In the genomic region with DNA sequence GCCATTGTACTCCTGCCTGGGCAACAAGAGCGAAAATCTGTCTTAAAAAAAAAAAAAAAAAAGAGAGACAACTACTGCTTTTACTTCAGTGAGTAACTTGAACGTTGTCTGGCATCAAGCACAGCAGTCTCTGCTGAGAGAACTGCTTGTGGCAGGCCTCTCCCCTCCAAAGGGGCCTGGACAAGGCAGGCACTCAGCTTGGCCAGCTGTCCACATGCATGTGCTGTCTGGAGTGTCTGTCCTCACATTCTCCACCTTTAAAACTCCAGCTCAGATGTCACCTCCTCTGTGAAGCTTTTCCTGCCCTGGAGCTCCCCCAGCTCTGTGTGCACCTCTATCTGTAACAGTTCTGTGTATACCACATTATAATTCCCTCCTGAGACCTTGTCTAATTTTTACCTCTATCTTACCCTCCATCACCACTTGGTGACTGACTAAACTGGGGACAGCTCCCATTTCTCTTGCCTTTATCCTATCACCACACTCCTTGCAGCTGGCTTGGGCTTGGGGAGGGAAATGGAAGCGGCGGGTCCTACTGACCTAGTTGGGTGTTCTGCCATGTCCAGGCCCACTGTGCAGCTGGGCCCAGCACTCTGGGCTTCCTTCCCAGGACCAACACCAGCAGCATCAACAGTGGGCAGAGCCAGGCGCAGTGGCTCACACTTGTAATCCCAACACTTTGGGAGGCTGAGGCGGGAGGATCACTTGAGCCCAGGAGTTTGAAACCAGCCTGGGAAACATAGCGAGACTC, we compare ENCODE assay signal across 1 cellular context.
TF ChIP-seq lines count a peak whose summit lies in the region.

No MANE protein-coding gene starts in this region.

TF ChIP-seq in WTC11, 78 proteins besides CTCF, POLR2A, EP300 and RAD21 (continued from another document):
- TF ChIP-seq, protein P1, sequence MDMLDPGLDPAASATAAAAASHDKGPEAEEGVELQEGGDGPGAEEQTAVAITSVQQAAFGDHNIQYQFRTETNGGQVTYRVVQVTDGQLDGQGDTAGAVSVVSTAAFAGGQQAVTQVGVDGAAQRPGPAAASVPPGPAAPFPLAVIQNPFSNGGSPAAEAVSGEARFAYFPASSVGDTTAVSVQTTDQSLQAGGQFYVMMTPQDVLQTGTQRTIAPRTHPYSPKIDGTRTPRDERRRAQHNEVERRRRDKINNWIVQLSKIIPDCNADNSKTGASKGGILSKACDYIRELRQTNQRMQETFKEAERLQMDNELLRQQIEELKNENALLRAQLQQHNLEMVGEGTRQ (CRISPR knock-in tag; IDR thresholded peaks at IDR 0.05): no peak
- no peak for TF ChIP-seq TEAD1 (CRISPR knock-in tag; IDR thresholded peaks at IDR 0.05)
- no peak for TF ChIP-seq ZNF263 (CRISPR knock-in tag; IDR thresholded peaks at IDR 0.05; ENCODE audit: low read depth)
- no peak for TF ChIP-seq GABPB1 (CRISPR knock-in tag; IDR thresholded peaks at IDR 0.05)
- TF ChIP-seq, protein P2, sequence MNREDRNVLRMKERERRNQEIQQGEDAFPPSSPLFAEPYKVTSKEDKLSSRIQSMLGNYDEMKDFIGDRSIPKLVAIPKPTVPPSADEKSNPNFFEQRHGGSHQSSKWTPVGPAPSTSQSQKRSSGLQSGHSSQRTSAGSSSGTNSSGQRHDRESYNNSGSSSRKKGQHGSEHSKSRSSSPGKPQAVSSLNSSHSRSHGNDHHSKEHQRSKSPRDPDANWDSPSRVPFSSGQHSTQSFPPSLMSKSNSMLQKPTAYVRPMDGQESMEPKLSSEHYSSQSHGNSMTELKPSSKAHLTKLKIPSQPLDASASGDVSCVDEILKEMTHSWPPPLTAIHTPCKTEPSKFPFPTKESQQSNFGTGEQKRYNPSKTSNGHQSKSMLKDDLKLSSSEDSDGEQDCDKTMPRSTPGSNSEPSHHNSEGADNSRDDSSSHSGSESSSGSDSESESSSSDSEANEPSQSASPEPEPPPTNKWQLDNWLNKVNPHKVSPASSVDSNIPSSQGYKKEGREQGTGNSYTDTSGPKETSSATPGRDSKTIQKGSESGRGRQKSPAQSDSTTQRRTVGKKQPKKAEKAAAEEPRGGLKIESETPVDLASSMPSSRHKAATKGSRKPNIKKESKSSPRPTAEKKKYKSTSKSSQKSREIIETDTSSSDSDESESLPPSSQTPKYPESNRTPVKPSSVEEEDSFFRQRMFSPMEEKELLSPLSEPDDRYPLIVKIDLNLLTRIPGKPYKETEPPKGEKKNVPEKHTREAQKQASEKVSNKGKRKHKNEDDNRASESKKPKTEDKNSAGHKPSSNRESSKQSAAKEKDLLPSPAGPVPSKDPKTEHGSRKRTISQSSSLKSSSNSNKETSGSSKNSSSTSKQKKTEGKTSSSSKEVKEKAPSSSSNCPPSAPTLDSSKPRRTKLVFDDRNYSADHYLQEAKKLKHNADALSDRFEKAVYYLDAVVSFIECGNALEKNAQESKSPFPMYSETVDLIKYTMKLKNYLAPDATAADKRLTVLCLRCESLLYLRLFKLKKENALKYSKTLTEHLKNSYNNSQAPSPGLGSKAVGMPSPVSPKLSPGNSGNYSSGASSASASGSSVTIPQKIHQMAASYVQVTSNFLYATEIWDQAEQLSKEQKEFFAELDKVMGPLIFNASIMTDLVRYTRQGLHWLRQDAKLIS (CRISPR knock-in tag; IDR thresholded peaks at IDR 0.05; ENCODE audit: borderline replicate concordance): no peak
- TF ChIP-seq, protein P3, sequence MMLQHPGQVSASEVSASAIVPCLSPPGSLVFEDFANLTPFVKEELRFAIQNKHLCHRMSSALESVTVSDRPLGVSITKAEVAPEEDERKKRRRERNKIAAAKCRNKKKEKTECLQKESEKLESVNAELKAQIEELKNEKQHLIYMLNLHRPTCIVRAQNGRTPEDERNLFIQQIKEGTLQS (CRISPR knock-in tag; conservative IDR thresholded peaks at IDR 0.05): no peak
- TF ChIP-seq SP1 (CRISPR knock-in tag; conservative IDR thresholded peaks at IDR 0.05): no peak
- TF ChIP-seq NFATC4 (CRISPR knock-in tag; IDR thresholded peaks at IDR 0.05): no peak
- TF ChIP-seq RELA (CRISPR knock-in tag; IDR thresholded peaks at IDR 0.05; ENCODE audit: borderline replicate concordance): no peak
- no peak for TF ChIP-seq MYBL2 (CRISPR knock-in tag; IDR thresholded peaks at IDR 0.05)
- TF ChIP-seq, protein P4, sequence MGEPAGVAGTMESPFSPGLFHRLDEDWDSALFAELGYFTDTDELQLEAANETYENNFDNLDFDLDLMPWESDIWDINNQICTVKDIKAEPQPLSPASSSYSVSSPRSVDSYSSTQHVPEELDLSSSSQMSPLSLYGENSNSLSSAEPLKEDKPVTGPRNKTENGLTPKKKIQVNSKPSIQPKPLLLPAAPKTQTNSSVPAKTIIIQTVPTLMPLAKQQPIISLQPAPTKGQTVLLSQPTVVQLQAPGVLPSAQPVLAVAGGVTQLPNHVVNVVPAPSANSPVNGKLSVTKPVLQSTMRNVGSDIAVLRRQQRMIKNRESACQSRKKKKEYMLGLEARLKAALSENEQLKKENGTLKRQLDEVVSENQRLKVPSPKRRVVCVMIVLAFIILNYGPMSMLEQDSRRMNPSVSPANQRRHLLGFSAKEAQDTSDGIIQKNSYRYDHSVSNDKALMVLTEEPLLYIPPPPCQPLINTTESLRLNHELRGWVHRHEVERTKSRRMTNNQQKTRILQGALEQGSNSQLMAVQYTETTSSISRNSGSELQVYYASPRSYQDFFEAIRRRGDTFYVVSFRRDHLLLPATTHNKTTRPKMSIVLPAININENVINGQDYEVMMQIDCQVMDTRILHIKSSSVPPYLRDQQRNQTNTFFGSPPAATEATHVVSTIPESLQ (CRISPR knock-in tag; IDR thresholded peaks at IDR 0.05): no peak
- no peak for TF ChIP-seq ZNF317 (CRISPR knock-in tag; IDR thresholded peaks at IDR 0.05; ENCODE audit: borderline replicate concordance, low read depth)
- TF ChIP-seq NR1H2 (CRISPR knock-in tag; IDR thresholded peaks at IDR 0.05): no peak
- TF ChIP-seq CREM (CRISPR knock-in tag; IDR thresholded peaks at IDR 0.05): no peak
- TF ChIP-seq, protein P5, sequence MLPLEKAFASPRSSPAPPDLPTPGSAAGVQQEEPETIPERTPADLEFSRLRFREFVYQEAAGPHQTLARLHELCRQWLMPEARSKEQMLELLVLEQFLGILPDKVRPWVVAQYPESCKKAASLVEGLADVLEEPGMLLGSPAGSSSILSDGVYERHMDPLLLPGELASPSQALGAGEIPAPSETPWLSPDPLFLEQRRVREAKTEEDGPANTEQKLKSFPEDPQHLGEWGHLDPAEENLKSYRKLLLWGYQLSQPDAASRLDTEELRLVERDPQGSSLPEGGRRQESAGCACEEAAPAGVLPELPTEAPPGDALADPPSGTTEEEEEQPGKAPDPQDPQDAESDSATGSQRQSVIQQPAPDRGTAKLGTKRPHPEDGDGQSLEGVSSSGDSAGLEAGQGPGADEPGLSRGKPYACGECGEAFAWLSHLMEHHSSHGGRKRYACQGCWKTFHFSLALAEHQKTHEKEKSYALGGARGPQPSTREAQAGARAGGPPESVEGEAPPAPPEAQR (CRISPR knock-in tag; IDR thresholded peaks at IDR 0.05): no peak
TF ChIP-seq in WTC11: peak in this region for 0.
